In the genomic region with DNA sequence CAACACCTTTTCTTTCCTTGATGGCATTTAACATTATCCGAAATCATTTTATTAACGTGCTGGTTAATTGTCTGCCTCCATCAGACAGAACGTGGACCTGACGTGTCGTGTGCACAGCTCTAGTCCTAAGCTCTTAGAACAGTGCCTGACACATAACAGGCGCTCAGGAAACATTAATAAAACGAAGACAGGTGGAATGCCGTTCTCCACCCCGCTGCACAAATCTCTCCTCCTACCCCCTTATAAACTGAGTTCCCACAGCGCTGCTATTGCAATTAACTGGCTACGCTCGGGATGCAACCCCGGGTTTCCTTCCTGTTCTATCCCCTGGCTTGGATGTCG, we compare ENCODE assay signal across 1 cellular context.
TF ChIP-seq lines count a peak whose summit lies in the region.

No MANE protein-coding gene starts in this region.

TF ChIP-seq in IMR-90, 13 proteins besides CTCF, POLR2A, EP300 and RAD21 (continued from another document):
- TF ChIP-seq, protein P1, sequence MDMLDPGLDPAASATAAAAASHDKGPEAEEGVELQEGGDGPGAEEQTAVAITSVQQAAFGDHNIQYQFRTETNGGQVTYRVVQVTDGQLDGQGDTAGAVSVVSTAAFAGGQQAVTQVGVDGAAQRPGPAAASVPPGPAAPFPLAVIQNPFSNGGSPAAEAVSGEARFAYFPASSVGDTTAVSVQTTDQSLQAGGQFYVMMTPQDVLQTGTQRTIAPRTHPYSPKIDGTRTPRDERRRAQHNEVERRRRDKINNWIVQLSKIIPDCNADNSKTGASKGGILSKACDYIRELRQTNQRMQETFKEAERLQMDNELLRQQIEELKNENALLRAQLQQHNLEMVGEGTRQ (IDR thresholded peaks at IDR 0.05; ENCODE audit: low read depth, low read length), result no peak
- TF ChIP-seq CEBPB (IDR thresholded peaks at IDR 0.05; ENCODE audit: low read depth, low read length), result no peak
- TF ChIP-seq CHD1 (IDR thresholded peaks at IDR 0.05; ENCODE audit: low read depth, low read length), result no peak
- no peak for TF ChIP-seq RCOR1 (IDR thresholded peaks at IDR 0.05; ENCODE audit: insufficient replicate concordance, low read length)
- TF ChIP-seq NFE2L2 (IDR thresholded peaks at IDR 0.05; ENCODE audit: low read depth, low read length), result no peak
- no peak for TF ChIP-seq MAFK (IDR thresholded peaks at IDR 0.05; ENCODE audit: low read depth, low read length)
- no peak for TF ChIP-seq MXI1 (IDR thresholded peaks at IDR 0.05; ENCODE audit: borderline replicate concordance, low read depth, low read length)
- TF ChIP-seq, protein P2, sequence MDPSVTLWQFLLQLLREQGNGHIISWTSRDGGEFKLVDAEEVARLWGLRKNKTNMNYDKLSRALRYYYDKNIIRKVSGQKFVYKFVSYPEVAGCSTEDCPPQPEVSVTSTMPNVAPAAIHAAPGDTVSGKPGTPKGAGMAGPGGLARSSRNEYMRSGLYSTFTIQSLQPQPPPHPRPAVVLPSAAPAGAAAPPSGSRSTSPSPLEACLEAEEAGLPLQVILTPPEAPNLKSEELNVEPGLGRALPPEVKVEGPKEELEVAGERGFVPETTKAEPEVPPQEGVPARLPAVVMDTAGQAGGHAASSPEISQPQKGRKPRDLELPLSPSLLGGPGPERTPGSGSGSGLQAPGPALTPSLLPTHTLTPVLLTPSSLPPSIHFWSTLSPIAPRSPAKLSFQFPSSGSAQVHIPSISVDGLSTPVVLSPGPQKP (IDR thresholded peaks at IDR 0.05; ENCODE audit: borderline replicate concordance, low read depth, low read length), result no peak
- TF ChIP-seq SMC3 (IDR thresholded peaks at IDR 0.05; ENCODE audit: low read depth, low read length), result no peak
- TF ChIP-seq FOS (IDR thresholded peaks at IDR 0.05; ENCODE audit: low read depth, low read length), result no peak
- no peak for TF ChIP-seq RFX5 (IDR thresholded peaks at IDR 0.05; ENCODE audit: low read depth, low read length)
- no peak for TF ChIP-seq BHLHE40 (IDR thresholded peaks at IDR 0.05; ENCODE audit: low read depth, low read length)
